Comparison of ENCODE assay signal across 11 cellular contexts in the genomic region with DNA sequence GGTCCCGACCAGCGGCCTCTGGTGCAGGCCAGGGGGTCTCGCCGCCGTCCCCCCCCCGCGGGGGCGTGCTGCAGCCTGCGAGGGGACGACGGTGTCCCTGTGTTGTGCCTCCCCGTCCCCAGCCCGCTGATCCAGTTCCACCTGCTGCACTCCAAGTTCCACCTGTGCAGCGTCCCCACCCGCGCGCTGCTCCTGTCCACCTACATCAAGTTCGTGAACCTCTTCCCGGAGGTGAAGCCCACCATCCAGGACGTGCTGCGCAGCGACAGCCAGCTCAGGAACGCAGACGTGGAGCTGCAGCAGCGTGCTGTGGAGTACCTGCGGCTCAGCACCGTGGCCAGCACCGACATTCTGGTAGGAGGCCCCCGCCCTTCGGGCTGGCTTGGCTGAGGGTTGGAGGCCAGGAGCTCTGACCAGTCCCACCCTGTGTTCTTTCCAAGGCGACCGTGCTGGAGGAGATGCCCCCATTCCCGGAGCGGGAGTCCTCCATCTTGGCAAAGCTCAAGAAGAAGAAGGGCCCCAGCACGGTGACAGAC. TPM values are rescaled to one million over a fixed set of nuclear protein-coding genes. Genes with fewer than 3 reads are reported as not detected.
"Had no signal": no experiment of that assay in that cellular context is flagged by ENCODE, and none has a peak within 500 bp of the region (broad histone marks: within the 10 kb centered on the region; RNA-seq: fewer than 3 reads in every experiment).

No MANE protein-coding gene starts in this region.

- ATAC-seq: GM23338, HepG2, K562 had no signal

- H2AFZ ChIP-seq: GM23338 had no signal

- H3K27me3 Mint-ChIP-seq: IgD-negative memory B cell had no signal

- FAIRE-seq: H1, H54, HepG2, K562 had no signal

- DNase-seq: H9, HCEC 1CT, HFFc6 had no signal

- H3K4me2 ChIP-seq: GM23338 had no signal

- H3K4me3 ChIP-seq: GM23338, K562 had no signal

- H3K9me3 Mint-ChIP-seq: HFFc6, IgD-negative memory B cell had no signal

- H3K27ac Mint-ChIP-seq: GM23338, H9, HFFc6, IgD-negative memory B cell had no signal

- H3K4me3 Mint-ChIP-seq: GM23338, H9, HFFc6, IgD-negative memory B cell had no signal

- H3K27ac ChIP-seq: HL-60 had no signal

RNA-seq across cellular contexts. Expression of a gene that starts 42.8 kb away (rescaled TPM):
- total RNA-seq: GM23338, H1, H9, HepG2, HFFc6, HT1080, K562 had no signal
- polyA plus RNA-seq: GM23338, H1, HepG2, IgD-negative memory B cell, K562 had no signal
